In the genomic region with DNA sequence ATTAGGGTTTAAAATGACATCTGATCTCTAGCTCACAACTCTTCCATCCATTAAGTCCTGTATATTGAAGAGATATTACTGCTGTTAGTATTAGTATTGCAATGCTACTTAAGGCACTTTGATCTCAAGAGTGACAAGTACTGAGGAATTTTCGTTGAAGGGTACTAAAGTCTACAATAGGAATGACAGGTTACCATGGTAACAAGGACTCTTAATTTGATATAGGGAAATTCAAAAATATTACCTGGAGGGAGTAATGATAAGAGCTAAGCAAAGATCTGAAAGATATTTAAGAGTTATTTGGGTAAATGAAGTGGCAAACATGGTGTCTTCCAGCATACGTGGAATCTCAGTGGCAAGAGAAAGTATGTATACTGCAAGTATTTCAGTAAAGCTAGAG, we compare ENCODE assay signal across 21 cellular contexts.
"Had no signal": no experiment of that assay in that cellular context is flagged by ENCODE, and none has a peak within 500 bp of the region (broad histone marks: within the 10 kb centered on the region; RNA-seq: fewer than 3 reads in every experiment).

No MANE protein-coding gene starts in this region.

- H3K36me3 ChIP-seq: sigmoid colon, tibial nerve, upper lobe of right lung, vagina had no signal

- ATAC-seq: foreskin keratinocyte; mucosa of descending colon; naive thymus-derived CD8-positive, alpha-beta T cell; stimulated activated naive B cell treated with anti-CD40 and anti-IgM and Interleukin-4, amounts not matched to agents 10 μg/mL and 1 μg/mL and 100 μg/mL, for 72 hours; stimulated activated naive CD8-positive, alpha-beta T cell treated with anti-CD3 and anti-CD28 coated beads, Interleukin-15, amount 100 ng/mL, for 72 hours; upper lobe of right lung had no signal

- H3K36me3 Mint-ChIP-seq: naive thymus-derived CD8-positive, alpha-beta T cell; stimulated activated naive B cell treated with anti-CD40 and anti-IgM and Interleukin-4, amounts not matched to agents 10 μg/mL and 1 μg/mL and 100 μg/mL, for 72 hours had no signal

- H3K27me3 ChIP-seq: foreskin keratinocyte, sigmoid colon, testis, tibial nerve, upper lobe of right lung, vagina had no signal

- DNase-seq: effector CD4-positive, alpha-beta T cell; endodermal cell; erythroblast; kidney glomerular epithelial cell; mammary epithelial cell; mucosa of descending colon; naive thymus-derived CD8-positive, alpha-beta T cell; posterior cingulate gyrus; sigmoid colon; stimulated activated CD4-positive, alpha-beta T cell treated with anti-CD3 and anti-CD28 coated beads, Interleukin-2, amount 100 ng/mL, for 24 hours; stimulated activated CD4-positive, alpha-beta T cell treated with anti-CD3 and anti-CD28 coated beads, Interleukin-4, amount 100 ng/mL, for 4 hours; stimulated activated naive B cell treated with anti-CD40 and anti-IgM and Interleukin-4, amounts not matched to agents 10 μg/mL and 1 μg/mL and 100 μg/mL, for 72 hours; stimulated activated naive CD8-positive, alpha-beta T cell treated with anti-CD3 and anti-CD28 coated beads, Interleukin-15, amount 100 ng/mL, for 72 hours; testis; upper lobe of right lung had no signal

- H3K4me1 ChIP-seq: foreskin keratinocyte, sigmoid colon, testis, tibial nerve, upper lobe of right lung, vagina had no signal

- H3K9me3 Mint-ChIP-seq: endodermal cell; stimulated activated naive CD8-positive, alpha-beta T cell treated with anti-CD3 and anti-CD28 coated beads, Interleukin-15, amount 100 ng/mL, for 72 hours had no signal

- H3K4me1 Mint-ChIP-seq: endodermal cell; naive thymus-derived CD8-positive, alpha-beta T cell; stimulated activated naive B cell treated with anti-CD40 and anti-IgM and Interleukin-4, amounts not matched to agents 10 μg/mL and 1 μg/mL and 100 μg/mL, for 72 hours; stimulated activated naive CD8-positive, alpha-beta T cell treated with anti-CD3 and anti-CD28 coated beads, Interleukin-15, amount 100 ng/mL, for 72 hours had no signal

- H3K4me3 ChIP-seq: mucosa of descending colon, sigmoid colon, skin epidermis, testis, tibial nerve, upper lobe of right lung, vagina had no signal

- H3K27ac Mint-ChIP-seq: endodermal cell; naive thymus-derived CD8-positive, alpha-beta T cell; stimulated activated naive B cell treated with anti-CD40 and anti-IgM and Interleukin-4, amounts not matched to agents 10 μg/mL and 1 μg/mL and 100 μg/mL, for 72 hours; stimulated activated naive CD8-positive, alpha-beta T cell treated with anti-CD3 and anti-CD28 coated beads, Interleukin-15, amount 100 ng/mL, for 72 hours had no signal

- H3K9me3 ChIP-seq: mucosa of descending colon, sigmoid colon, testis, tibial nerve, upper lobe of right lung, vagina had no signal

- H3K27me3 Mint-ChIP-seq: stimulated activated naive B cell treated with anti-CD40 and anti-IgM and Interleukin-4, amounts not matched to agents 10 μg/mL and 1 μg/mL and 100 μg/mL, for 72 hours had no signal

- H3K4me3 Mint-ChIP-seq: endodermal cell; naive thymus-derived CD8-positive, alpha-beta T cell; stimulated activated naive B cell treated with anti-CD40 and anti-IgM and Interleukin-4, amounts not matched to agents 10 μg/mL and 1 μg/mL and 100 μg/mL, for 72 hours; stimulated activated naive CD8-positive, alpha-beta T cell treated with anti-CD3 and anti-CD28 coated beads, Interleukin-15, amount 100 ng/mL, for 72 hours had no signal

- FAIRE-seq: endothelial cell of umbilical vein, islet of Langerhans had no signal

- H3K27ac ChIP-seq: foreskin keratinocyte, sigmoid colon, skin epidermis, testis, tibial nerve, upper lobe of right lung, vagina had no signal
